ENCODE assay signal across 9 cellular contexts in the genomic region with DNA sequence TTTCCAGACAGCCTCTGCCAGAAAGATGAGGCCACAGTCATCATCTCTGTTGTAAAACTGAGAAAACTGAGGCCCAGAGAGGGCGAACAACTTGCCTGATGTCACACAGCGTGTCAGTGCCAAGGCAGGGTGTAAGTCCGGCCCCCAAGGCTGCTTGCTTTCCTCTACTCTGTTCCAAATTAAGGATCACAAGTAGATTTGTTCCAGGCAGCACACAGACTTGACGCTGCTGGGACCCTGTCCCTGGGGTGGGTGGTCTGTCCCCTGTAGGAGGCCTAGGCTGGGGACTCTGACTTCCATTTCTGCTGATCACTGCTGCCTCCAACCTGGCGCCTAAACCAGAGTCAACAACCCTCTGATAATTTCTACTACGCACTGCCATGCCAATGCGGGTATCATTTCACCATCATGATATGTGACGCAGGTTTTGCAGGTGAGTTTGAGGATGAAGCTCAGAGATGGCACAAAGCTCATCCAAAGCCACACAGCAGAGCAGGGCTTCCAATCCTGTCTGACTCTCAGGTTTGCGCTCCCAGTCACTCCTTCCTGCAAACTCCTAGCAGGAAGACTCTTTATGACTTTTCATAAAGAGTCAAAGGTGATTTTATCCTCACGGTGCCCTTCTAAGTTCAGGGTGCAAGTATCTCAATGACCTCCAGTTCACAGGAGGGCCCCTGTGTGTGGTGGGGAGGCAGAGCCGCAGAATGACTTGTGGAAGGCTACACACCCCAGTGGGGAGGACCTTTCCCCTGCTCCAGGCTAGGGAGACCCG. TPM values are rescaled to one million over a fixed set of nuclear protein-coding genes. Genes with fewer than 3 reads are reported as not detected.
A peak's percentile ranks its signal among the peaks of the same experiment; 100 is the strongest.
DNase-seq lines count a peak whose midpoint lies in the region; ATAC-seq and TF ChIP-seq lines count a peak whose summit lies in the region.
"Had no signal": no experiment of that assay in that cellular context is flagged by ENCODE, and none has a peak within 500 bp of the region (broad histone marks: within the 10 kb centered on the region; RNA-seq: fewer than 3 reads in every experiment).

No MANE protein-coding gene starts in this region.

- H3K36me3 ChIP-seq in mammary epithelial cell (ENCODE audit: insufficient read depth, low read length): no peaks in the 10 kb centered on the region
- H3K36me3 ChIP-seq in muscle layer of duodenum (ENCODE audit: control insufficient read depth in 1 of 2, insufficient read depth in 2 of 2, low read length in 2 of 2): no peaks in the 10 kb centered on the region
- no peaks in the 10 kb centered on the region for H3K36me3 ChIP-seq in upper lobe of right lung
- no peaks in the 10 kb centered on the region for H3K36me3 ChIP-seq in Karpas-422 (ENCODE audit: insufficient read depth, low read length)

- H3K4me2 ChIP-seq in mammary epithelial cell (ENCODE audit: insufficient read depth, low read depth, low read length) (peak overlapping the region; percentile 55), Karpas-422 (ENCODE audit: low read depth, low read length, poor library complexity, severe bottlenecking) (no peak overlapping the region)

- H2AFZ ChIP-seq in mammary epithelial cell (ENCODE audit: low read depth, low read length) (no peak overlapping the region), Karpas-422 (ENCODE audit: low read length) (no peak overlapping the region)

- H4K20me1 ChIP-seq in mammary epithelial cell (ENCODE audit: insufficient read depth, low read length) (peaks cover 4% of the 10 kb centered on the region), Karpas-422 (ENCODE audit: insufficient read depth, low read depth, low read length) (peaks cover 65% of the 10 kb centered on the region)

- no peaks in the 10 kb centered on the region for H3K9me3 ChIP-seq in mammary epithelial cell (replicated peaks; ENCODE audit: insufficient read depth, low read length)
- H3K9me3 ChIP-seq in muscle layer of duodenum (ENCODE audit: control insufficient read depth in 1 of 2, low read length in 2 of 2): no peaks in the 10 kb centered on the region
- no peaks in the 10 kb centered on the region for H3K9me3 ChIP-seq in upper lobe of right lung
- H3K9me3 ChIP-seq in Karpas-422 (ENCODE audit: low read length): no peaks in the 10 kb centered on the region

- peaks cover 59% of the 10 kb centered on the region for H3K79me2 ChIP-seq in mammary epithelial cell (ENCODE audit: insufficient read depth, low read length)
- H3K79me2 ChIP-seq in Karpas-422 (ENCODE audit: low read length): peaks cover 89% of the 10 kb centered on the region

- no peaks in the 10 kb centered on the region for H3K27me3 ChIP-seq in mammary epithelial cell (ENCODE audit: insufficient read depth, low read length)
- no peaks in the 10 kb centered on the region for H3K27me3 ChIP-seq in muscle layer of duodenum (ENCODE audit: low read depth, low read length)
- no peaks in the 10 kb centered on the region for H3K27me3 ChIP-seq in upper lobe of right lung
- no peaks in the 10 kb centered on the region for H3K27me3 ChIP-seq in Karpas-422 (ENCODE audit: low read length)

- peak; percentile 36 for DNase-seq in stimulated activated CD4-positive, alpha-beta T cell treated with anti-CD3 and anti-CD28 coated beads, Interleukin-15, amount 100 ng/mL, for 24 hours
- no peak for DNase-seq in stimulated activated CD4-positive, alpha-beta T cell treated with anti-CD3 and anti-CD28 coated beads, Interleukin-4, amount 100 ng/mL, for 1 hour
- DNase-seq in mammary epithelial cell (peak; percentile 23), upper lobe of right lung (no peak), Karpas-422 (no peak), T-helper 9 cell (no peak)
- DNase-seq in central memory CD4-positive, alpha-beta T cell: no peak
- DNase-seq: retina had no signal

- CTCF ChIA-PET in mammary epithelial cell (lab: Charles Lee; ENCODE audit: low non-redundant PET): interaction anchor here (1.0 to 1.1 kb wide), 2 partner anchors 9 to 10 kb away, joined by 3 to 8 read pairs; no protein-coding TSS in a partner anchor

- H3K4me3 ChIP-seq in mammary epithelial cell (replicated peaks in 1 of 3; ENCODE audit: insufficient read depth in 1 of 3, low read depth in 2 of 3, low read length in 3 of 3) (no peak overlapping the region), muscle layer of duodenum (ENCODE audit: low read depth in 1 of 2, low read length in 2 of 2) (peak overlapping the region in 1 of 2 donors; percentile 36), upper lobe of right lung (no peak overlapping the region), Karpas-422 (ENCODE audit: low read length) (no peak overlapping the region)

- intact Hi-C loops in mammary epithelial cell (cut with micrococcal nuclease) (loop anchor here (1.0 to 2.0 kb wide), 4 partner anchors 7 to 14 kb away; partner anchors contain the start of gene RALGDS), upper lobe of right lung (cut with DNase I) (no loop called here)

- in situ Hi-C loops in mammary epithelial cell (cut with MboI; ENCODE audit: low sequenced_read_pairs in 2 of 2): no loop called here

- dilution Hi-C loops in mammary epithelial cell (cut with HindIII; ENCODE audit: low sequenced_read_pairs): no loop called here

- BruUV-seq in mammary epithelial cell (replicated peaks; lab: Mats Ljungman, UMichigan): no TSS peak

- H3K4me1 ChIP-seq in mammary epithelial cell (ENCODE audit: insufficient read depth, low read length) (peaks cover 34% of the 10 kb centered on the region), muscle layer of duodenum (ENCODE audit: control insufficient read depth in 1 of 2, insufficient read depth in 2 of 2, low read length in 2 of 2) (peaks cover 31 to 43% of the 10 kb centered on the region in 2 donors), upper lobe of right lung (peaks cover 55% of the 10 kb centered on the region), Karpas-422 (ENCODE audit: low read length) (peaks cover 35% of the 10 kb centered on the region)

- H3K27ac ChIP-seq in mammary epithelial cell (ENCODE audit: insufficient read depth, low read depth, low read length) (peak overlapping the region; percentile 85), muscle layer of duodenum (ENCODE audit: low read length) (peak overlapping the region; percentile 98), upper lobe of right lung (peak overlapping the region; percentile 97), Karpas-422 (ENCODE audit: low read length) (no peak overlapping the region)

- TF ChIP-seq CTCF in mammary epithelial cell (conservative IDR thresholded peaks at IDR 0.05 in 1 of 2, IDR thresholded peaks at IDR 0.05 in 1 of 2; ENCODE audit: extremely low read depth in 1 of 2, insufficient read depth in 1 of 2, low read depth in 1 of 2, low read length in 2 of 2) (no peak), upper lobe of right lung (IDR thresholded peaks at IDR 0.05) (no peak)

- H3K9ac ChIP-seq in mammary epithelial cell (ENCODE audit: insufficient read depth, low read length) (peak overlapping the region; percentile 66), Karpas-422 (ENCODE audit: low read length) (no peak overlapping the region)

- no peak for ATAC-seq in upper lobe of right lung

- no peaks in the 10 kb centered on the region for H3K9me2 ChIP-seq in Karpas-422 (replicated peaks; ENCODE audit: insufficient read depth, low read length)

- WGBS in mammary epithelial cell (ENCODE audit: low coverage, missing lambda C conversion rate): 64% methylated on average over 12 of the region's 12 CpGs

RNA-seq across cellular contexts. Expression of gene RALGDS, which starts 13.6 kb away (rescaled TPM):
- 10 to 100 TPM; 15.2 to 19.9 TPM for total RNA-seq in mammary epithelial cell
- 37.8 TPM for polyA plus RNA-seq in mammary epithelial cell
- 35.5 TPM for polyA minus RNA-seq in mammary epithelial cell
- 66.3 TPM for total RNA-seq in upper lobe of right lung
- 69.2 and 99.2 TPM in 2 replicates for total RNA-seq in Karpas-422 (2014; rRNA removed; shearing (Covaris generic); ENCODE audit: low replicate concordance)

RNA-seq across cellular contexts. Expression of gene GBGT1, which starts 29.1 kb away (rescaled TPM):
- total RNA-seq in mammary epithelial cell (1 to 10 TPM in 1 of 2 donors, under 1 TPM in 1; 0.83 to 1.7 TPM), upper lobe of right lung (27.4 TPM)
- 0.78 TPM for polyA plus RNA-seq in mammary epithelial cell
- not detected for polyA minus RNA-seq in mammary epithelial cell
- 5.2 TPM in 2 replicates for total RNA-seq in Karpas-422 (2014; rRNA removed; shearing (Covaris generic); ENCODE audit: low replicate concordance)

Comparison
In these comparisons a context has a peak if more than half of its experiments do, and no peak if none do; other contexts are left out.
1. DNase-seq: peak in stimulated activated CD4-positive, alpha-beta T cell treated with anti-CD3 and anti-CD28 coated beads, Interleukin-15, amount 100 ng/mL, for 24 hours (single experiment) and mammary epithelial cell (single experiment); none in stimulated activated CD4-positive, alpha-beta T cell treated with anti-CD3 and anti-CD28 coated beads, Interleukin-4, amount 100 ng/mL, for 1 hour (single experiment), upper lobe of right lung (single experiment), central memory CD4-positive, alpha-beta T cell (single experiment), Karpas-422 (single experiment) and T-helper 9 cell (single experiment).